Comparison of ENCODE assay signal across 1 cellular context in genomic region chrX:78619829-78620228, GRCh38.
TF ChIP-seq lines count a peak whose summit lies in the region.

No MANE protein-coding gene starts in this region.

TF ChIP-seq in endothelial cell of umbilical vein, 7 proteins besides CTCF, POLR2A, EP300 and RAD21:
- no peak for TF ChIP-seq EZH2 (IDR thresholded peaks at IDR 0.05; ENCODE audit: borderline replicate concordance, low read depth, low read length, severe bottlenecking)
- no peak for TF ChIP-seq POLR2AphosphoS5 (IDR thresholded peaks at IDR 0.05; ENCODE audit: insufficient read depth, low read depth, low read length)
- no peak for TF ChIP-seq MYC (IDR thresholded peaks at IDR 0.05; ENCODE audit: low read depth, low read length)
- no peak for TF ChIP-seq FOS (IDR thresholded peaks at IDR 0.05; ENCODE audit: borderline replicate concordance, insufficient read depth, low read length)
- TF ChIP-seq JUN (IDR thresholded peaks at IDR 0.05; ENCODE audit: borderline replicate concordance, insufficient read depth, insufficient read length, low read depth), result no peak
- TF ChIP-seq GATA2 (IDR thresholded peaks at IDR 0.05; ENCODE audit: insufficient read depth, insufficient read length, low read depth, low read length), result no peak
- TF ChIP-seq, protein P1, sequence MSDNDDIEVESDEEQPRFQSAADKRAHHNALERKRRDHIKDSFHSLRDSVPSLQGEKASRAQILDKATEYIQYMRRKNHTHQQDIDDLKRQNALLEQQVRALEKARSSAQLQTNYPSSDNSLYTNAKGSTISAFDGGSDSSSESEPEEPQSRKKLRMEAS (IDR thresholded peaks at IDR 0.05; ENCODE audit: insufficient read depth, insufficient read length), result no peak
